10 cellular contexts compared by ENCODE assay signal in genomic region chr1:67134692-67135091, GRCh38. TPM values are rescaled to one million over a fixed set of nuclear protein-coding genes. Genes with fewer than 3 reads are reported as not detected.
DNase-seq lines count a peak whose midpoint lies in the region; ATAC-seq and TF ChIP-seq lines count a peak whose summit lies in the region.
"Had no signal": no experiment of that assay in that cellular context is flagged by ENCODE, and none has a peak within 500 bp of the region (broad histone marks: within the 10 kb centered on the region; RNA-seq: fewer than 3 reads in every experiment).

Gene C1orf141 (minus strand): TSS chr1:67134970. CDS start chr1:67127240, 7,730 bp downstream.

- H2AK5ac ChIP-seq in mesendoderm (ENCODE audit: low read length) = no peak within 1 kb of the TSS

- peak within 1 kb of the TSS; percentile 33 for H3K9ac ChIP-seq in mesendoderm (ENCODE audit: low read length)
- H3K9ac ChIP-seq: BLaER1 had no signal

- no peaks in the 10 kb centered on the region for H3K36me3 ChIP-seq in mesendoderm (ENCODE audit: control insufficient read depth, insufficient read depth, low read length)
- H3K36me3 ChIP-seq in upper lobe of left lung = no peaks in the 10 kb centered on the region
- H3K36me3 ChIP-seq: BLaER1 had no signal

- H3K79me1 ChIP-seq in mesendoderm (ENCODE audit: low read length) = no peaks in the 10 kb centered on the region

- peaks cover 3% of the 10 kb centered on the region for H3K27me3 Mint-ChIP-seq in activated naive CD4-positive, alpha-beta T cell treated with anti-CD3 and anti-CD28 coated beads for 36 hours (ENCODE audit: low read depth)
- H3K27me3 Mint-ChIP-seq in effector memory CD8-positive, alpha-beta T cell = peaks cover 7 to 13% of the 10 kb centered on the region in 2 donors

- H4K8ac ChIP-seq in mesendoderm (ENCODE audit: low read depth, low read length) = no peak within 1 kb of the TSS

- TF ChIP-seq POLR2A in upper lobe of left lung (IDR thresholded peaks at IDR 0.05) = no peak

- whole genome bisulfite sequencing in mesendoderm (ENCODE audit: extremely low coverage, insufficient coverage, low lambda C conversion rate) = no CpG with 5 or more reads among the region's 28 CpGs
- WGBS in upper lobe of left lung, 2 donors = 15 to 21% methylated on average over 28 of the region's 28 CpGs

- CTCF ChIA-PET in activated naive CD4-positive, alpha-beta T cell treated with anti-CD3 and anti-CD28 coated beads for 36 hours (lab: Charles Lee) = interaction anchor here (0.9 to 1.8 kb wide), 3 partner anchors 11 to 14 kb away, joined by 5 to 8 read pairs (median 5); no protein-coding TSS in a partner anchor

- H3K79me2 ChIP-seq in mesendoderm (ENCODE audit: control insufficient read depth, insufficient read depth, low read length) = no peaks in the 10 kb centered on the region

- H4K5ac ChIP-seq in mesendoderm (ENCODE audit: low read length) = no peak within 1 kb of the TSS

- no peaks in the 10 kb centered on the region for H3K9me3 ChIP-seq in upper lobe of left lung

- no peaks in the 10 kb centered on the region for H3K9me3 Mint-ChIP-seq in activated naive CD4-positive, alpha-beta T cell treated with anti-CD3 and anti-CD28 coated beads for 36 hours
- H3K9me3 Mint-ChIP-seq in effector memory CD8-positive, alpha-beta T cell = no peaks in the 10 kb centered on the region

- no peak for TF ChIP-seq CTCF in upper lobe of left lung (IDR thresholded peaks at IDR 0.05)

- no peak within 1 kb of the TSS for H3K56ac ChIP-seq in mesendoderm (ENCODE audit: low read length)

- H3K27ac ChIP-seq in mesendoderm (ENCODE audit: low read depth, low read length) (no peak within 1 kb of the TSS), upper lobe of left lung (no peak within 1 kb of the TSS)
- H3K27ac ChIP-seq: BLaER1 had no signal

- no peak within 1 kb of the TSS for H2BK120ac ChIP-seq in mesendoderm (ENCODE audit: low read depth, low read length)

- H3K23ac ChIP-seq in mesendoderm (ENCODE audit: low read length) = no peak within 1 kb of the TSS

- H2BK5ac ChIP-seq in mesendoderm (ENCODE audit: low read length) = no peak within 1 kb of the TSS

- H3K4me3 ChIP-seq in mesendoderm (ENCODE audit: low read length) (peak within 1 kb of the TSS; percentile 24), upper lobe of left lung (peak within 1 kb of the TSS in 3 of 4 donors; percentile 9 to 30 (median 11))
- H3K4me3 ChIP-seq: BLaER1 had no signal

- H2BK15ac ChIP-seq in mesendoderm (replicated peaks; ENCODE audit: low read depth) = no peak within 1 kb of the TSS

- H3K27me3 ChIP-seq in mesendoderm (ENCODE audit: insufficient read depth, low read length, poor library complexity) = no peaks in the 10 kb centered on the region
- H3K27me3 ChIP-seq in upper lobe of left lung = no peaks in the 10 kb centered on the region
- H3K27me3 ChIP-seq: BLaER1 had no signal

- intact Hi-C loops in activated naive CD4-positive, alpha-beta T cell treated with anti-CD3 and anti-CD28 coated beads for 36 hours (cut with micrococcal nuclease) = no loop called here

- no peaks in the 10 kb centered on the region for H3K36me3 Mint-ChIP-seq in activated naive CD4-positive, alpha-beta T cell treated with anti-CD3 and anti-CD28 coated beads for 36 hours (ENCODE audit: low read depth)
- H3K36me3 Mint-ChIP-seq in effector memory CD8-positive, alpha-beta T cell (ENCODE audit: insufficient read depth) = no peaks in the 10 kb centered on the region

- no peak within 1 kb of the TSS for H3K18ac ChIP-seq in mesendoderm (ENCODE audit: low read length)

- DNase-seq in activated naive CD4-positive, alpha-beta T cell treated with anti-CD3 and anti-CD28 coated beads for 36 hours = peak; percentile 48
- DNase-seq in activated naive CD4-positive, alpha-beta T cell treated with Interleukin-2 at 50 U/mL for 16 hours = no peak
- no peak for DNase-seq in effector memory CD8-positive, alpha-beta T cell
- DNase-seq in mesendoderm (peak; percentile 73), upper lobe of left lung (peak in 1 of 2 donors; percentile 38)
- DNase-seq in activated effector memory CD4-positive, alpha-beta T cell treated with Interleukin-2 at 50 U/mL for 16 hours = no peak

- H3K4me1 ChIP-seq in mesendoderm (ENCODE audit: control insufficient read depth, low read depth, low read length) = no peaks in the 10 kb centered on the region
- H3K4me1 ChIP-seq in upper lobe of left lung = peaks cover 4 to 12% (median 7%) of the 10 kb centered on the region in 4 donors
- H3K4me1 ChIP-seq: BLaER1 had no signal

- peak within 1 kb of the TSS; percentile 67 for H3K4me2 ChIP-seq in mesendoderm (ENCODE audit: low read length)
- H3K4me2 ChIP-seq: BLaER1 had no signal

- ATAC-seq in effector memory CD8-positive, alpha-beta T cell (replicated peaks) = no peak
- ATAC-seq in upper lobe of left lung (ENCODE audit: low FRiP score in 2 of 2) (peak in 1 of 2 donors; percentile 67), GM19463 (IDR thresholded peaks at IDR 0.05; ENCODE audit: unreplicated experiment) (no peak)
- ATAC-seq in activated CD4-positive, CD25-positive, alpha-beta regulatory T cell treated with anti-CD3 and anti-CD28 coated beads, Interleukin-2, amount 50 U/mL, for 24 hours = no peak
- ATAC-seq: PC-3 had no signal

- H3K4me1 Mint-ChIP-seq in activated naive CD4-positive, alpha-beta T cell treated with anti-CD3 and anti-CD28 coated beads for 36 hours (ENCODE audit: low read depth) = peaks cover 12% of the 10 kb centered on the region
- peaks cover 4% of the 10 kb centered on the region in 2 donors for H3K4me1 Mint-ChIP-seq in effector memory CD8-positive, alpha-beta T cell (ENCODE audit: low read depth in 2 of 2)

- H3K4ac ChIP-seq in mesendoderm (ENCODE audit: low read depth, low read length) = no peak within 1 kb of the TSS

- TF ChIP-seq EP300 in upper lobe of left lung (IDR thresholded peaks at IDR 0.05) = no peak

- peak within 1 kb of the TSS; percentile 80 for H3K4me3 Mint-ChIP-seq in activated naive CD4-positive, alpha-beta T cell treated with anti-CD3 and anti-CD28 coated beads for 36 hours
- H3K4me3 Mint-ChIP-seq in effector memory CD8-positive, alpha-beta T cell = peak within 1 kb of the TSS; percentile 23 to 62

- no peak within 1 kb of the TSS for H3K27ac Mint-ChIP-seq in activated naive CD4-positive, alpha-beta T cell treated with anti-CD3 and anti-CD28 coated beads for 36 hours
- no peak within 1 kb of the TSS for H3K27ac Mint-ChIP-seq in effector memory CD8-positive, alpha-beta T cell

RNA-seq across cellular contexts. Expression of gene C1orf141, which starts in this region (rescaled TPM):
- total RNA-seq in activated naive CD4-positive, alpha-beta T cell treated with anti-CD3 and anti-CD28 coated beads for 36 hours = under 1 TPM in 1 of 2 experiments, not detected in 1; 0.25 TPM
- polyA plus RNA-seq in mesendoderm (2013, experiment 1 of 2) = not detected
- not detected for polyA plus RNA-seq in mesendoderm (2013, experiment 2 of 2)
- 1 to 10 TPM in 3 of 6 donors, under 1 TPM in 2, not detected in 1; 0.61 to 9.2 (median 1.0) TPM for total RNA-seq in upper lobe of left lung
- total RNA-seq: PC-3 had no signal

Comparison
In these comparisons a context has a peak if more than half of its experiments do, and no peak if none do; other contexts are left out.
1. Peak in DNase-seq in activated naive CD4-positive, alpha-beta T cell treated with anti-CD3 and anti-CD28 coated beads for 36 hours; RNA of the gene not detected or under 1 TPM.